In genomic region chr16:74030000-74030399, GRCh38 we compare ENCODE assay signal across 23 cellular contexts.
"Had no signal": no experiment of that assay in that cellular context is flagged by ENCODE, and none has a peak within 500 bp of the region (broad histone marks: within the 10 kb centered on the region; RNA-seq: fewer than 3 reads in every experiment).

No MANE protein-coding gene starts in this region.

- H3K27ac ChIP-seq: breast epithelium, dorsolateral prefrontal cortex, esophagus muscularis mucosa, hepatocyte, prostate gland, VCaP had no signal

- H2AFZ ChIP-seq: hepatocyte had no signal

- H3K4me1 Mint-ChIP-seq: activated CD4-positive, alpha-beta memory T cell treated with anti-CD3 and anti-CD28 coated beads, Interleukin-2, amount 10 ng/mL, durations not matched to agents 7 days and 5 days; activated CD4-positive, alpha-beta T cell treated with anti-CD3 and anti-CD28 coated beads, Interleukin-2, amount 10 ng/mL, durations not matched to agents 24 days and 14 days; activated naive CD8-positive, alpha-beta T cell treated with anti-CD3 and anti-CD28 coated beads, Interleukin-2, amount 10 ng/mL, durations not matched to agents 7 days and 5 days; central memory CD8-positive, alpha-beta T cell; immature natural killer cell had no signal

- H3K36me3 ChIP-seq: breast epithelium, esophagus muscularis mucosa, prostate gland had no signal

- DNase-seq: activated CD4-positive, alpha-beta memory T cell treated with anti-CD3 and anti-CD28 coated beads, Interleukin-2, amount 10 ng/mL, durations not matched to agents 7 days and 5 days; activated CD4-positive, alpha-beta T cell treated with anti-CD3 and anti-CD28 coated beads, Interleukin-2, amount 10 ng/mL, durations not matched to agents 24 days and 14 days; activated effector memory CD4-positive, alpha-beta T cell treated with Interleukin-2 at 50 U/mL for 16 hours; activated naive CD4-positive, alpha-beta T cell treated with anti-CD3 and anti-CD28 coated beads for 36 hours; activated naive CD8-positive, alpha-beta T cell treated with anti-CD3 and anti-CD28 coated beads, Interleukin-2, amount 10 ng/mL, durations not matched to agents 7 days and 5 days; activated T-cell treated with anti-CD3 and anti-CD28 coated beads, Interleukin-2, amount 50 U/mL, for 72 hours; amniotic stem cell; dorsolateral prefrontal cortex; effector memory CD8-positive, alpha-beta T cell; glutamatergic neuron; immature natural killer cell; left ventricle myocardium superior; stimulated activated CD4-positive, alpha-beta T cell treated with anti-CD3 and anti-CD28 coated beads, Interleukin-4, amount 100 ng/mL, for 24 hours; stimulated activated naive CD4-positive, alpha-beta T cell treated with Interleukin-2 at 50 U/mL for 16 hours had no signal

- H3K4me3 Mint-ChIP-seq: activated CD4-positive, alpha-beta memory T cell treated with anti-CD3 and anti-CD28 coated beads, Interleukin-2, amount 10 ng/mL, durations not matched to agents 7 days and 5 days; activated CD4-positive, alpha-beta T cell treated with anti-CD3 and anti-CD28 coated beads, Interleukin-2, amount 10 ng/mL, durations not matched to agents 24 days and 14 days; activated naive CD4-positive, alpha-beta T cell treated with anti-CD3 and anti-CD28 coated beads for 36 hours; activated naive CD8-positive, alpha-beta T cell treated with anti-CD3 and anti-CD28 coated beads, Interleukin-2, amount 10 ng/mL, durations not matched to agents 7 days and 5 days; activated T-cell treated with anti-CD3 and anti-CD28 coated beads, Interleukin-2, amount 50 U/mL, for 72 hours; central memory CD8-positive, alpha-beta T cell; effector memory CD8-positive, alpha-beta T cell; immature natural killer cell had no signal

- H3K27ac Mint-ChIP-seq: activated CD4-positive, alpha-beta memory T cell treated with anti-CD3 and anti-CD28 coated beads, Interleukin-2, amount 10 ng/mL, durations not matched to agents 7 days and 5 days; activated CD4-positive, alpha-beta T cell treated with anti-CD3 and anti-CD28 coated beads, Interleukin-2, amount 10 ng/mL, durations not matched to agents 24 days and 14 days; activated naive CD4-positive, alpha-beta T cell treated with anti-CD3 and anti-CD28 coated beads for 36 hours; activated naive CD8-positive, alpha-beta T cell treated with anti-CD3 and anti-CD28 coated beads, Interleukin-2, amount 10 ng/mL, durations not matched to agents 7 days and 5 days; activated T-cell treated with anti-CD3 and anti-CD28 coated beads, Interleukin-2, amount 50 U/mL, for 72 hours; effector memory CD8-positive, alpha-beta T cell; immature natural killer cell had no signal

- H3K36me3 Mint-ChIP-seq: activated naive CD8-positive, alpha-beta T cell treated with anti-CD3 and anti-CD28 coated beads, Interleukin-2, amount 10 ng/mL, durations not matched to agents 7 days and 5 days; immature natural killer cell had no signal

- H3K4me1 ChIP-seq: breast epithelium, esophagus muscularis mucosa, prostate gland had no signal

- H3K27me3 Mint-ChIP-seq: central memory CD8-positive, alpha-beta T cell; effector memory CD8-positive, alpha-beta T cell had no signal

- ATAC-seq: activated CD4-positive, CD25-positive, alpha-beta regulatory T cell treated with anti-CD3 and anti-CD28 coated beads, Interleukin-2, amount 50 U/mL, for 24 hours; activated T-cell treated with anti-CD3 and anti-CD28 coated beads, Interleukin-2, amount 50 U/mL, for 72 hours; effector memory CD8-positive, alpha-beta T cell; left ventricle myocardium superior had no signal

- H3K79me2 ChIP-seq: hepatocyte had no signal

- H3K9me3 ChIP-seq: breast epithelium, esophagus muscularis mucosa, prostate gland had no signal

- FAIRE-seq: colon, frontal cortex had no signal

- H3K9me3 Mint-ChIP-seq: activated CD4-positive, alpha-beta memory T cell treated with anti-CD3 and anti-CD28 coated beads, Interleukin-2, amount 10 ng/mL, durations not matched to agents 7 days and 5 days; activated CD4-positive, alpha-beta T cell treated with anti-CD3 and anti-CD28 coated beads, Interleukin-2, amount 10 ng/mL, durations not matched to agents 24 days and 14 days; activated naive CD4-positive, alpha-beta T cell treated with anti-CD3 and anti-CD28 coated beads for 36 hours; activated naive CD8-positive, alpha-beta T cell treated with anti-CD3 and anti-CD28 coated beads, Interleukin-2, amount 10 ng/mL, durations not matched to agents 7 days and 5 days; activated T-cell treated with anti-CD3 and anti-CD28 coated beads, Interleukin-2, amount 50 U/mL, for 72 hours; central memory CD8-positive, alpha-beta T cell; effector memory CD8-positive, alpha-beta T cell; immature natural killer cell had no signal

- H3K4me3 ChIP-seq: breast epithelium, dorsolateral prefrontal cortex, esophagus muscularis mucosa, hepatocyte, prostate gland had no signal

- H3K4me2 ChIP-seq: hepatocyte had no signal
